ENCODE assay signal across 15 cellular contexts in the genomic region with DNA sequence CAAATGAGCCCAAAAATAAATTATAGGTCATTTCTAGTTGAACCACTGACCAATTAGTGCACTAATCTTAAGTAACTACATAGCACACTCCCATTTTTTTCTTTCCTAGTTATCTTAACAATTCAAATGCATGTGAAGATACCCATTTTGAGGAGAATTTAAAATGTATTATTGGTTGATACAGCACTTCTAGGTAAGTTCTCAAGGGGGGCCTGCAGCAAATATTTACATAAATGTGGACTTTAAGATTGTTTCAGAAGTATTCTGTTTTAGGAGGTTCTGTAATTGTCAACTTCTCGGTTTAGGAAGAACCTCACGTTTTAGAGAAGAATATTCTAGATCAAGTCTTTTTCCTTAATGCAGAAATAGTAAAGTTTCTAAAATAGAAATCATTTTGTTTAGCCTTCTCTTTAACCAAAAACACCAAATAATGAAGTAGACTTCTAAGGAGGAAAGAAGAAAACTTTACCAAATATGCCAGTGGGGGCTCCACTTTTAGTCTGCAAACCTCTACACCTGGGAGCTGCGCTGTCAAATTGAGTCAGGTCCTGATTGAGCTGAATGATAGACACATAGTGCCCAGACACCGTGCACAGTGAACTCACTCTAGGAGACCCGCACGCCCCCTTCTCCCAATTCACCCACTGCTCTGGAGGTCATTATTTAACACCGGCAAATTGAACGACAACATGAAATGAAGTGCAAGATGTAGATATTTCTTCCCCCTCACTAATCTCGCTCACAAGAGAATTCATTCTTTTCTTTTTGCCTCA.
DNase-seq lines count a peak whose midpoint lies in the region; ATAC-seq and TF ChIP-seq lines count a peak whose summit lies in the region.
"Had no signal": no experiment of that assay in that cellular context is flagged by ENCODE, and none has a peak within 500 bp of the region (broad histone marks: within the 10 kb centered on the region; RNA-seq: fewer than 3 reads in every experiment).

No MANE protein-coding gene starts in this region.

- no peaks in the 10 kb centered on the region for H3K27me3 Mint-ChIP-seq in CD14-positive monocyte (ENCODE audit: low read depth in 3 of 3)
- no peaks in the 10 kb centered on the region for H3K27me3 Mint-ChIP-seq in CD8-positive, alpha-beta T cell (ENCODE audit: low read depth)
- no peaks in the 10 kb centered on the region for H3K27me3 Mint-ChIP-seq in activated T-helper 17 cell treated with anti-CD3 and anti-CD28 coated beads, Interleukin-2, amount 50 U/mL, for 72 hours
- H3K27me3 Mint-ChIP-seq: B cell had no signal

- peaks cover 0 to under 1% (median 0%) of the 10 kb centered on the region in 7 donors for H3K9me3 Mint-ChIP-seq in CD14-positive monocyte
- no peaks in the 10 kb centered on the region for H3K9me3 Mint-ChIP-seq in CD8-positive, alpha-beta T cell
- no peaks in the 10 kb centered on the region for H3K9me3 Mint-ChIP-seq in activated T-helper 17 cell treated with anti-CD3 and anti-CD28 coated beads, Interleukin-2, amount 50 U/mL, for 72 hours

- no peak overlapping the region for H3K27ac ChIP-seq in CD8-positive, alpha-beta T cell (ENCODE audit: low read depth, low read length)
- peak overlapping the region; percentile 74 for H3K27ac ChIP-seq in neutrophil
- H3K27ac ChIP-seq: C4-2B, GM23248 had no signal

- intact Hi-C loops in CD14-positive monocyte (cut with micrococcal nuclease): loop anchor here in 1 of 2 donors (5.0 kb wide), 1 partner anchor 83 kb away; no protein-coding TSS in a partner anchor
- intact Hi-C loops in CD8-positive, alpha-beta T cell (cut with DNase I, micrococcal nuclease): loop anchor here in 1 of 2 experiments (5.0 kb wide), 1 partner anchor 318 kb away; no protein-coding TSS in a partner anchor

- POLR2A ChIA-PET in CD8-positive, alpha-beta T cell (lab: Charles Lee): no interaction called here

- H3K36me3 ChIP-seq in CD8-positive, alpha-beta T cell (ENCODE audit: insufficient read depth, low read length): no peaks in the 10 kb centered on the region
- H3K36me3 ChIP-seq in neutrophil: no peaks in the 10 kb centered on the region

- TF ChIP-seq CTCF in CD14-positive monocyte (IDR thresholded peaks at IDR 0.05): no peak
- no peak for TF ChIP-seq CTCF in CD8-positive, alpha-beta T cell (IDR thresholded peaks at IDR 0.05)
- TF ChIP-seq CTCF in neutrophil (IDR thresholded peaks at IDR 0.05): no peak

- H3K4me3 Mint-ChIP-seq in CD14-positive monocyte: no peak overlapping the region
- no peak overlapping the region for H3K4me3 Mint-ChIP-seq in CD8-positive, alpha-beta T cell
- peak overlapping the region; percentile 62 for H3K4me3 Mint-ChIP-seq in activated T-helper 17 cell treated with anti-CD3 and anti-CD28 coated beads, Interleukin-2, amount 50 U/mL, for 72 hours
- H3K4me3 Mint-ChIP-seq: B cell had no signal

- no peaks in the 10 kb centered on the region for H3K9me3 ChIP-seq in CD8-positive, alpha-beta T cell (ENCODE audit: low read length)
- H3K9me3 ChIP-seq in neutrophil: no peaks in the 10 kb centered on the region

- peaks cover 62% of the 10 kb centered on the region for H3K4me1 Mint-ChIP-seq in CD14-positive monocyte
- peaks cover 51% of the 10 kb centered on the region for H3K4me1 Mint-ChIP-seq in CD8-positive, alpha-beta T cell (ENCODE audit: low read depth)
- H3K4me1 Mint-ChIP-seq in activated T-helper 17 cell treated with anti-CD3 and anti-CD28 coated beads, Interleukin-2, amount 50 U/mL, for 72 hours: peaks cover 45% of the 10 kb centered on the region

- H3K27ac Mint-ChIP-seq in CD14-positive monocyte: peak overlapping the region; percentile 27 to 92 (median 52)
- peak overlapping the region; percentile 60 for H3K27ac Mint-ChIP-seq in CD8-positive, alpha-beta T cell
- H3K27ac Mint-ChIP-seq in activated T-helper 17 cell treated with anti-CD3 and anti-CD28 coated beads, Interleukin-2, amount 50 U/mL, for 72 hours: peak overlapping the region; percentile 3
- H3K27ac Mint-ChIP-seq: B cell had no signal

- H3K4me1 ChIP-seq in CD8-positive, alpha-beta T cell (ENCODE audit: insufficient read depth, low read length): peaks cover 17% of the 10 kb centered on the region
- H3K4me1 ChIP-seq in neutrophil (ENCODE audit: control insufficient read depth in 1 of 2, insufficient read depth in 1 of 2, low read depth in 1 of 2, low read length in 1 of 2): peaks cover 49 to 57% of the 10 kb centered on the region in 2 experiments

- no peak for ATAC-seq in CD8-positive, alpha-beta T cell
- no peak for ATAC-seq in activated T-helper 17 cell treated with anti-CD3 and anti-CD28 coated beads, Interleukin-2, amount 50 U/mL, for 72 hours (replicated peaks)
- ATAC-seq in GM21447 (IDR thresholded peaks at IDR 0.05; ENCODE audit: unreplicated experiment) (no peak), HG02973 (IDR thresholded peaks at IDR 0.05; ENCODE audit: unreplicated experiment) (no peak)
- ATAC-seq: GM12878, HCT116 had no signal

- no peaks in the 10 kb centered on the region for H3K27me3 ChIP-seq in CD8-positive, alpha-beta T cell (ENCODE audit: insufficient read depth, low read length)
- no peaks in the 10 kb centered on the region for H3K27me3 ChIP-seq in neutrophil

- no peak overlapping the region for H3K4me3 ChIP-seq in CD8-positive, alpha-beta T cell (ENCODE audit: low read depth, low read length)
- H3K4me3 ChIP-seq in neutrophil (ENCODE audit: low read depth in 1 of 2, low read length in 1 of 2): no peak overlapping the region
- H3K4me3 ChIP-seq: GM12878, GM23248 had no signal

- CTCF ChIA-PET in CD8-positive, alpha-beta T cell (lab: Charles Lee): no interaction called here

- no peak for DNase-seq in CD14-positive monocyte (ENCODE audit: low spot score)
- DNase-seq in CD8-positive, alpha-beta T cell: no peak
- no peak for DNase-seq in stimulated activated naive CD4-positive, alpha-beta T cell (lab: John Stamatoyannopoulos, UW)
- DNase-seq: Calu3, DMS 273 treated with DMSO at 0.1 percent for 48 hours, GM23248, IMR-90 had no signal

- peaks cover 0 to 13% of the 10 kb centered on the region in 2 donors for H3K36me3 Mint-ChIP-seq in CD14-positive monocyte
- H3K36me3 Mint-ChIP-seq in CD8-positive, alpha-beta T cell: peaks cover 5% of the 10 kb centered on the region
- no peaks in the 10 kb centered on the region for H3K36me3 Mint-ChIP-seq in activated T-helper 17 cell treated with anti-CD3 and anti-CD28 coated beads, Interleukin-2, amount 50 U/mL, for 72 hours (ENCODE audit: low read depth)

Comparison
In these comparisons a context has a peak if more than half of its experiments do, and no peak if none do; other contexts are left out.
1. H3K27ac Mint-ChIP-seq: peak in every context shown above with its lines; median percentile 60 in CD8-positive, alpha-beta T cell; 52 in CD14-positive monocyte; 3 in activated T-helper 17 cell treated with anti-CD3 and anti-CD28 coated beads, Interleukin-2, amount 50 U/mL, for 72 hours.